Comparison of ENCODE assay signal across 1 cellular context in genomic region chr3:117553461-117553860, GRCh38.
A peak's percentile ranks its signal among the peaks of the same experiment; 100 is the strongest.
TF ChIP-seq lines count a peak whose summit lies in the region.

No MANE protein-coding gene starts in this region.

TF ChIP-seq in GM12878, 131 proteins besides CTCF, POLR2A, EP300 and RAD21 (continued from another document):
- TF ChIP-seq IKZF2 (IDR thresholded peaks at IDR 0.05), result peak; percentile 62 to 79; a peak in 3 of 4 replicates
- no peak for TF ChIP-seq LARP7 (IDR thresholded peaks at IDR 0.05)
- TF ChIP-seq SP1 (IDR thresholded peaks at IDR 0.05; ENCODE audit: low read depth, low read length), result no peak
- TF ChIP-seq USF1 (IDR thresholded peaks at IDR 0.05; ENCODE audit: borderline replicate concordance, extremely low read length, insufficient read depth, low read depth, low read length), result no peak
- peak; percentile 89; the same call in 1 of the 2 replicates for TF ChIP-seq MTA2 (IDR thresholded peaks at IDR 0.05; ENCODE audit: low read depth)
- TF ChIP-seq ZNF384 (IDR thresholded peaks at IDR 0.05; ENCODE audit: borderline replicate concordance, low read depth, low read length), result no peak
- peak; percentile 61 for TF ChIP-seq RELB (IDR thresholded peaks at IDR 0.05; ENCODE audit: low read depth)
- TF ChIP-seq SUPT20H (IDR thresholded peaks at IDR 0.05; ENCODE audit: borderline replicate concordance, control insufficient read depth, low read depth, low read length), result no peak
- TF ChIP-seq MLLT1 (IDR thresholded peaks at IDR 0.05), result 0 out of 2 replicates have a peak, but pooled peaks have one; percentile 27
- no peak for TF ChIP-seq IRF3 (IDR thresholded peaks at IDR 0.05)
- no peak for TF ChIP-seq RUNX3 (IDR thresholded peaks at IDR 0.05; ENCODE audit: low read length)
- TF ChIP-seq TCF12 (IDR thresholded peaks at IDR 0.05; ENCODE audit: low read depth, low read length), result 0 out of 2 replicates have a peak, but pooled peaks have one; percentile 11
- peak; percentile 40; the same call in 1 of the 2 replicates for TF ChIP-seq IKZF1 (conservative IDR thresholded peaks at IDR 0.05)
- TF ChIP-seq CHD4 (IDR thresholded peaks at IDR 0.05), result no peak
- no peak for TF ChIP-seq CBFB (IDR thresholded peaks at IDR 0.05; ENCODE audit: low read depth)
- peak; percentile 70; the same call in 1 of the 2 replicates for TF ChIP-seq BACH1 (IDR thresholded peaks at IDR 0.05; ENCODE audit: borderline replicate concordance)
- TF ChIP-seq E2F4 (IDR thresholded peaks at IDR 0.05; ENCODE audit: low read depth, low read length), result no peak
- TF ChIP-seq CHD1 (IDR thresholded peaks at IDR 0.05; ENCODE audit: low read depth, low read length), result no peak
- TF ChIP-seq BCL3 (IDR thresholded peaks at IDR 0.05; ENCODE audit: borderline replicate concordance, insufficient read depth, low read depth, low read length, poor library complexity, severe bottlenecking), result no peak
- TF ChIP-seq ZBTB33 (IDR thresholded peaks at IDR 0.05), result no peak
- TF ChIP-seq KLF5 (IDR thresholded peaks at IDR 0.05; ENCODE audit: partially characterized antibody), result no peak
- no peak for TF ChIP-seq NRF1 (conservative IDR thresholded peaks at IDR 0.05; ENCODE audit: low read depth, low read length)
- peak; percentile 93 for TF ChIP-seq SPI1 (IDR thresholded peaks at IDR 0.05; ENCODE audit: borderline replicate concordance, insufficient read depth, low read depth, low read length)
- no peak for TF ChIP-seq ZZZ3 (IDR thresholded peaks at IDR 0.05; ENCODE audit: control insufficient read depth, insufficient read length, low read depth)
TF ChIP-seq in GM12878: peak in this region for 19.
